15 cellular contexts compared by ENCODE assay signal in the genomic region with DNA sequence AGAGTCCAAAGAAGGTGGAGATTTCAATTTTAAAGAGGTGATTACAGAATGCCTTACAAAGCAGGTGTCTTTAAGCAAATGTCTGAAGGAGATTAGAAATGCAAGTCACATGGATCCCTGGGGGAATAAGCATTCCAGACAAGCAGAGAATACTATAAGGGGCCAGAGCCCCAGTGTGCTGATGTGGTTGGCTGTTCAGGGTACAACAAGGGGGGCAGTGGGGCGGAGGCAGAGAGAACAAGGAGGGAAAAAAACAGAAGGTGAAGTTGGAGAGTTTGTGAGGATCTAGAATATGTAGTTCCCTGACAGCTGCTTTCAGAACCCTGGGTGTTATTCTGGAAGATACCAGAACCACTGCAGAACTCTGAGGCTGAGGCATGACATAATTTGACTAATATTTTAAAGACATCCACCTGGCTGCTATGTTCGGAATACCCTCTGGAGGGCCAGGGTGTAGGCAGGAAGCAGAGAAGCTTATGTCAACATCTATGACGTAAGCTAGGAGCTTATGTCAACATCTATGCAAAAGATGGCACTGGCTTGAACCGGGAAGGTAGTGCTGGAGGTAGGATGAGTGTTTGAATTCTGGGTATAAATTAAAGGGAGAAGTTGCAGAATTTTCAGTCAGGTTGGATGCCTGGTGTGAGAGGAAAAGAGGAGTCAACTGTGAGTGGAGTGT.
DNase-seq lines count a peak whose midpoint lies in the region; ATAC-seq and TF ChIP-seq lines count a peak whose summit lies in the region.
"Had no signal": no experiment of that assay in that cellular context is flagged by ENCODE, and none has a peak within 500 bp of the region (broad histone marks: within the 10 kb centered on the region; RNA-seq: fewer than 3 reads in every experiment).

No MANE protein-coding gene starts in this region.

- H3K36me3 ChIP-seq in RWPE2 (ENCODE audit: low read depth): no peaks in the 10 kb centered on the region

- no peaks in the 10 kb centered on the region for H3K27me3 ChIP-seq in RWPE2 (ENCODE audit: insufficient read depth, poor library complexity, severe bottlenecking)

- ATAC-seq in RWPE2 (ENCODE audit: low read depth) (peak; percentile 67), HG03520 (IDR thresholded peaks at IDR 0.05; ENCODE audit: unreplicated experiment) (no peak)

- H3K4me3 ChIP-seq in Jurkat, Clone E6-1 (ENCODE audit: low read length): no peak overlapping the region
- H3K4me3 ChIP-seq in RWPE2 (ENCODE audit: severe bottlenecking): no peak overlapping the region

- no peaks in the 10 kb centered on the region for H3K4me1 ChIP-seq in RWPE2 (ENCODE audit: insufficient read depth, poor library complexity, severe bottlenecking)
- H3K4me1 ChIP-seq: parathyroid adenoma had no signal

- no peak overlapping the region for H3K27ac ChIP-seq in RWPE2 (ENCODE audit: poor library complexity, severe bottlenecking)
- H3K27ac ChIP-seq: parathyroid adenoma had no signal

- DNase-seq in DMS 273 (lab: John Stamatoyannopoulos, UW; ENCODE audit: unreplicated experiment): peak; percentile 30
- DNase-seq in DMS 273 treated with DMSO at 0.1 percent for 48 hours (lab: John Stamatoyannopoulos, UW): no peak
- DNase-seq in Jurkat, Clone E6-1 (ENCODE audit: low read depth, low spot score): peak; percentile 7
- DNase-seq in RWPE2 (ENCODE audit: low spot score): no peak
- DNase-seq in kidney tubule cell (ENCODE audit: low spot score): peak; percentile 55
- DNase-seq in CD1c-positive myeloid dendritic cell (ENCODE audit: extremely low spot score): no peak
- DNase-seq in germinal center (ENCODE audit: low spot score): no peak
- DNase-seq: 8988T; activated CD4-positive, alpha-beta memory T cell treated with anti-CD3 and anti-CD28 coated beads, Interleukin-2, amount 10 ng/mL, durations not matched to agents 7 days and 5 days; activated naive CD4-positive, alpha-beta T cell treated with anti-CD3 and anti-CD28 coated beads for 36 hours; mesenchymal stem cell; NCI-H1930; RPMI8226 had no signal

- TF ChIP-seq CTCF in RWPE2 (IDR thresholded peaks at IDR 0.05; ENCODE audit: poor library complexity, severe bottlenecking): no peak

- no peaks in the 10 kb centered on the region for H3K9me3 ChIP-seq in RWPE2 (ENCODE audit: severe bottlenecking)

Comparison
In these comparisons a context has a peak if more than half of its experiments do, and no peak if none do; other contexts are left out.
1. DNase-seq: peak in DMS 273 (single experiment), Jurkat, Clone E6-1 (single experiment) and kidney tubule cell (single experiment); none in DMS 273 treated with DMSO at 0.1 percent for 48 hours (single experiment), RWPE2 (single experiment), CD1c-positive myeloid dendritic cell (single experiment) and germinal center (single experiment).